Comparison of ENCODE assay signal across 8 cellular contexts in the genomic region with DNA sequence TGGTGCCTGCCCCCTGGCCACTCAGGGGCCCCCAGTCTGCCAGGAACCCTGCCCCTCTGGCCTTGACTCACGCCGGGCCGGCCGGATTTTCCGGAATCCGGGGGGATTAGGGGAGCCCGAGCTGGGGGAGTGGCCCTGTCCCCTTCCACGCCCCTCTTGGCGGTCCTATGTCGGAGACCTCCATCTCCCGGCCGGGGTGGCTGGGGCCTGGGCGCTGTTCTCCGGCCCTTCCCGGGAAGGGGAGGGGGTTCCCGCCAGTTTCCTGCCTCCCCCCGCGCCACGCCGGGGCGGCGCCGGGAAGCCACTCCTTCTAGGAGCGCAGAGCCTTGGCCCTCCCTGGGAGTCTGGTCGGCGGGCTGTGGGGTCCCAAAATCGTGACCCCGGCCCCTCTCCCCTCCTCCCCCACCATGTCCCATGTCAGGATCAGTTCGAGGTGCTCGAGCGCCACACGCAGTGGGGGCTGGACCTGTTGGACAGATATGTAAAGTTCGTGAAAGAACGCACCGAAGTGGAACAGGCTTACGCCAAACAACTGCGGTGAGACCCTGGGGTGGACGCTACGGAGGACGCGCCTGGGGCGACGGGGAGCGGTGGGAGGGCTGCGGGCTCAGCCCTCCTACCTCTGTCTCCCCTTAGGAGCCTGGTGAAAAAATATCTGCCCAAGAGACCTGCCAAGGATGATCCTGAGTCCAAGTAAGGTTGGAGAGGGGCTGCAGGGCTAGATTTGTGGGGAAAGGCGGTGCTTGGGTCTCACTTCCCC. TPM values are rescaled to one million over a fixed set of nuclear protein-coding genes. Genes with fewer than 3 reads are reported as not detected.
DNase-seq lines count a peak whose midpoint lies in the region; ATAC-seq, FAIRE-seq and TF ChIP-seq lines count a peak whose summit lies in the region.

No MANE protein-coding gene starts in this region.

- peak overlapping the region; percentile 91 for H3K27ac Mint-ChIP-seq in stimulated activated memory B cell treated with anti-CD40 and anti-IgM and Interleukin-4, amounts not matched to agents 10 μg/mL and 1 μg/mL and 100 μg/mL, for 72 hours

- DNase-seq in GM12864 (ENCODE audit: low read depth) (no peak), NCI-H774 (lab: John Stamatoyannopoulos, UW) (peak; percentile 12), body of pancreas (peak; percentile 42 to 50 (median 49)), islet precursor cell (peak; percentile 77), NOMO-1 treated with dmso at 0.1 percent for 144 hours (lab: John Stamatoyannopoulos, UW; ENCODE audit: unreplicated experiment) (no peak), RCC 7860 (ENCODE audit: low spot score) (no peak)

- H3K4me3 ChIP-seq in GM12864 (ENCODE audit: low read depth, low read length) (peak overlapping the region; percentile 71), body of pancreas (peak overlapping the region; percentile 42 to 73)

- H3K27me3 ChIP-seq in body of pancreas = no peaks in the 10 kb centered on the region

- peaks cover 38% of the 10 kb centered on the region for H3K36me3 Mint-ChIP-seq in stimulated activated memory B cell treated with anti-CD40 and anti-IgM and Interleukin-4, amounts not matched to agents 10 μg/mL and 1 μg/mL and 100 μg/mL, for 72 hours

- no peak for ATAC-seq in body of pancreas
- peak; percentile 3 for ATAC-seq in stimulated activated memory B cell treated with anti-CD40 and anti-IgM and Interleukin-4, amounts not matched to agents 10 μg/mL and 1 μg/mL and 100 μg/mL, for 72 hours
- ATAC-seq in HG02763 (IDR thresholded peaks at IDR 0.05; ENCODE audit: unreplicated experiment) = no peak

- no peaks in the 10 kb centered on the region for H3K36me3 ChIP-seq in body of pancreas (replicated peaks in 1 of 2; ENCODE audit: insufficient read depth in 1 of 2, low read depth in 2 of 2)

- TF ChIP-seq CTCF in GM12864 (IDR thresholded peaks at IDR 0.05; ENCODE audit: low read depth, low read length, missing control alignments) (no peak), body of pancreas (IDR thresholded peaks at IDR 0.05) (no peak)

- H3K9me3 ChIP-seq in body of pancreas = no peaks in the 10 kb centered on the region

- 2 to 5% methylated on average over 16 to 45 of the region's 46 CpGs for WGBS in body of pancreas, 2 donors

- no peaks in the 10 kb centered on the region for H3K27me3 Mint-ChIP-seq in stimulated activated memory B cell treated with anti-CD40 and anti-IgM and Interleukin-4, amounts not matched to agents 10 μg/mL and 1 μg/mL and 100 μg/mL, for 72 hours

- TF ChIP-seq POLR2A in body of pancreas (IDR thresholded peaks at IDR 0.05) = peak in 1 of 3 donors; percentile 38

- peak overlapping the region; percentile 89 for H3K4me3 Mint-ChIP-seq in stimulated activated memory B cell treated with anti-CD40 and anti-IgM and Interleukin-4, amounts not matched to agents 10 μg/mL and 1 μg/mL and 100 μg/mL, for 72 hours

- peaks cover 54% of the 10 kb centered on the region for H3K4me1 ChIP-seq in body of pancreas

- no peaks in the 10 kb centered on the region for H3K9me3 Mint-ChIP-seq in stimulated activated memory B cell treated with anti-CD40 and anti-IgM and Interleukin-4, amounts not matched to agents 10 μg/mL and 1 μg/mL and 100 μg/mL, for 72 hours

- no peak for FAIRE-seq in RCC 7860 (lab: Jason Lieb, UNC)

- peaks cover 50% of the 10 kb centered on the region for H3K4me1 Mint-ChIP-seq in stimulated activated memory B cell treated with anti-CD40 and anti-IgM and Interleukin-4, amounts not matched to agents 10 μg/mL and 1 μg/mL and 100 μg/mL, for 72 hours

- H3K27ac ChIP-seq in body of pancreas = peak overlapping the region; percentile 81 to 95 (median 88)

- intact Hi-C loops in body of pancreas (cut with DNase I) = loop anchor here (10.0 kb wide), 2 partner anchors 124 to 226 kb away; no protein-coding TSS in a partner anchor

RNA-seq across cellular contexts. Expression of a gene that starts 1.3 kb away (rescaled TPM):
- total RNA-seq in body of pancreas = 10 to 100 TPM; 23.1 to 31.9 TPM

RNA-seq across cellular contexts. Expression of a gene that starts 3.4 kb away (rescaled TPM):
- 10 to 100 TPM; 68.2 to 75.8 TPM for total RNA-seq in body of pancreas

RNA-seq across cellular contexts. Expression of a gene that starts 20.3 kb away (rescaled TPM):
- 100 to 1,000 TPM; 320 to 382 TPM for total RNA-seq in body of pancreas

RNA-seq across cellular contexts. Expression of a gene that starts 26.5 kb away (rescaled TPM):
- total RNA-seq in body of pancreas = 10 to 100 TPM; 18.4 to 60.0 TPM

RNA-seq across cellular contexts. Expression of a gene that starts 31.7 kb away (rescaled TPM):
- 1 to 10 TPM; 1.3 to 5.6 TPM for total RNA-seq in body of pancreas

Comparison
In these comparisons a context has a peak if more than half of its experiments do, and no peak if none do; other contexts are left out.
1. DNase-seq: peak in NCI-H774 (single experiment), body of pancreas (4 of 4) and islet precursor cell (single experiment); none in GM12864 (single experiment), NOMO-1 treated with dmso at 0.1 percent for 144 hours (single experiment) and RCC 7860 (single experiment).